Comparison of ENCODE assay signal across 11 cellular contexts in the genomic region with DNA sequence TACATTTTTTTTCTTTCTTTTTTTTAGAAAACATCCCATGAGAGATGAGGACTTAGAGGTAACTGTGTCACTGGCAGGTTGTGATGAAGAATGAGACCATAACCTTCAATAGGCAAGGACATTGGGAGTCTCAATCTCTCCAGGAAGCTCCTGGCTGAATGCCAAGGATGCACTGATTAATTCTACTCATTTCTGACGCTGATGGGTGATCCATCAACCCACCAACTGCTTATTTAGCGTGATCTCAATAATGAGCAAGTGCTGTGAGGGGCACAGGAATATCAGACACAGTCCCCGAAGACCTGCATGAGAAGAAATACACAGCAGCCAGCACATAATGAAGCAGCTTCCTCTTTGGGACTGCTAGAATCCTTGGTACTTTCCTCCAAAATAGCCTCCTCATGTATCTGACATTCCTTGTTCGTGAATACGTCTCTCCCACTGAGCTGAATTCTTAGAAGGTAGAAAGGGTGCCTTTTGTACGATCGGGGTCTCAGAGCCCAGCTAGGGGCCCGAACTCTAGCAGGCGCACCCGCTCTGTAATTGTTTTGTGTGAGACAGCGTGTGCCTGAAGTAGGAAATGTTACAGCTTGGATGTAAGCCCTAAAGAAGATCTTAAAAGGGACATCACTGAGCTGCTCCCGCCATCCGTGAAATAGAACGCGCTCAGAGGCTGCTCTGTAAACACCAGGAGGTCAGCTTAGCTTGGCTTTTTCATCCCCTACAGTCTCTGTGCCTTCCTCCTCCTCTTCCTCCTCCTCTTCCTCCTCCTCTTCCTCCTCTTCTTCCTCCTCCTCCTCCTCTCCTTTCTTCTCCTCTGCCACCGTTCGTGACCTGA. TPM values are rescaled to one million over a fixed set of nuclear protein-coding genes. Genes with fewer than 3 reads are reported as not detected.
DNase-seq lines count a peak whose midpoint lies in the region; ATAC-seq and TF ChIP-seq lines count a peak whose summit lies in the region.
"Had no signal": no experiment of that assay in that cellular context is flagged by ENCODE, and none has a peak within 500 bp of the region (broad histone marks: within the 10 kb centered on the region; RNA-seq: fewer than 3 reads in every experiment).

No MANE protein-coding gene starts in this region.

- H3K4me3 ChIP-seq in SJSA1 (0 out of 2 replicates have a peak overlapping the region, but pooled peaks have one; percentile 4), fibroblast of villous mesenchyme (ENCODE audit: low read depth, low read length) (peak overlapping the region; percentile 40)

- H3K36me3 ChIP-seq in SJSA1: peaks cover 12% of the 10 kb centered on the region

- DNase-seq in G401 (ENCODE audit: low spot score) (peak; percentile 60), SJSA1 (ENCODE audit: low read depth in 1 of 2, low spot score in 2 of 2) (peak in 1 of 2 experiments; percentile 41), fibroblast of villous mesenchyme (ENCODE audit: low read depth) (peak; percentile 58), pons (ENCODE audit: low spot score) (peak; percentile 60), OCI-M1 (lab: John Stamatoyannopoulos, UW) (no peak), GM13977 (ENCODE audit: low spot score) (no peak)
- no peak for DNase-seq in effector CD8-positive, alpha-beta T cell (lab: John Stamatoyannopoulos, UW)
- DNase-seq: activated T-cell treated with anti-CD3 and anti-CD28 coated beads, Interleukin-2, amount 50 U/mL, for 24 hours; DND-41; stimulated activated naive CD8-positive, alpha-beta T cell treated with anti-CD3 and anti-CD28 coated beads, Interleukin-15, amount 100 ng/mL, for 72 hours had no signal

- TF ChIP-seq CTCF in fibroblast of villous mesenchyme (IDR thresholded peaks at IDR 0.05; ENCODE audit: insufficient read depth, low read depth, low read length) (no peak), GM13977 (IDR thresholded peaks at IDR 0.05; ENCODE audit: extremely low read depth, insufficient read depth, missing control alignments) (no peak)

- no peak for ATAC-seq in GM21717 (IDR thresholded peaks at IDR 0.05; ENCODE audit: unreplicated experiment)
- ATAC-seq: stimulated activated naive CD8-positive, alpha-beta T cell treated with anti-CD3 and anti-CD28 coated beads, Interleukin-15, amount 100 ng/mL, for 72 hours had no signal

- peak overlapping the region; percentile 25 for H3K27ac ChIP-seq in SJSA1

- no peaks in the 10 kb centered on the region for H3K9me3 ChIP-seq in SJSA1 (replicated peaks)

- in situ Hi-C loops in G401 (cut with HindIII; ENCODE audit: low sequenced_read_pairs) (no loop called here), GM13977 (cut with MboI; ENCODE audit: low pct_unique_long_range_greater_than_20kb, low sequenced_read_pairs, unreplicated experiment) (no loop called here)

- H3K4me1 ChIP-seq in SJSA1 (replicated peaks): peaks cover 26% of the 10 kb centered on the region

- H3K27me3 ChIP-seq in SJSA1 (replicated peaks): no peaks in the 10 kb centered on the region

RNA-seq across cellular contexts. Expression of gene CLMP, which starts 7.2 kb away (rescaled TPM):
- total RNA-seq in G401 (2014; rRNA removed; shearing (Covaris generic)): 0.37 and 2.5 TPM in 2 replicates
- total RNA-seq in SJSA1 (2014; rRNA removed; shearing (Covaris generic)): 21.6 and 39.6 TPM in 2 replicates
- total RNA-seq in fibroblast of villous mesenchyme: 115 and 147 TPM in 2 replicates

Comparison
In these comparisons a context has a peak if more than half of its experiments do, and no peak if none do; other contexts are left out.
1. DNase-seq: peak in G401 (single experiment), fibroblast of villous mesenchyme (single experiment) and pons (single experiment); none in effector CD8-positive, alpha-beta T cell (single experiment), OCI-M1 (single experiment) and GM13977 (single experiment).